Comparison of ENCODE assay signal across 16 cellular contexts in genomic region chr11:48043998-48044512, GRCh38.
DNase-seq lines count a peak whose midpoint lies in the region; ATAC-seq and TF ChIP-seq lines count a peak whose summit lies in the region.
"Had no signal": no experiment of that assay in that cellular context is flagged by ENCODE, and none has a peak within 500 bp of the region (broad histone marks: within the 10 kb centered on the region; RNA-seq: fewer than 3 reads in every experiment).

No MANE protein-coding gene starts in this region.

- no peak for TF ChIP-seq POLR2A in sigmoid colon (IDR thresholded peaks at IDR 0.05)

- ATAC-seq in GM19463 (IDR thresholded peaks at IDR 0.05; ENCODE audit: unreplicated experiment) (peak; percentile 12), HG03521 (IDR thresholded peaks at IDR 0.05; ENCODE audit: unreplicated experiment) (no peak)

- DNase-seq in NCI-H526 (lab: John Stamatoyannopoulos, UW) (peak; percentile 96 to 98), NCI-H526 treated with DMSO at 0.1 percent for 48 hours (lab: John Stamatoyannopoulos, UW) (no peak), sigmoid colon (no peak), NK-92 (lab: John Stamatoyannopoulos, UW; ENCODE audit: unreplicated experiment) (no peak), MV-4-11 (lab: John Stamatoyannopoulos, UW) (no peak)
- DNase-seq: DMS153, esophagus squamous epithelium, H7, IMR-90, NCI-H1436, retina had no signal

- no peaks in the 10 kb centered on the region for H3K27me3 ChIP-seq in sigmoid colon
- H3K27me3 ChIP-seq: esophagus squamous epithelium, testis had no signal

- no peaks in the 10 kb centered on the region for H3K9me3 ChIP-seq in sigmoid colon
- H3K9me3 ChIP-seq: esophagus squamous epithelium, testis had no signal

- WGBS in sigmoid colon, 2 donors = 75 to 96% methylated on average over 9 of the region's 9 CpGs

- H3K4me1 ChIP-seq in sigmoid colon = peaks cover 0 to 5% (median 0%) of the 10 kb centered on the region in 4 donors
- H3K4me1 ChIP-seq: testis had no signal

- no peaks in the 10 kb centered on the region for H3K36me3 ChIP-seq in sigmoid colon
- H3K36me3 ChIP-seq: esophagus squamous epithelium had no signal

- H3K27ac ChIP-seq in angular gyrus (ENCODE audit: low read depth, low read length) = peak overlapping the region; percentile 97
- peak overlapping the region in 3 of 4 donors; percentile 20 to 40 (median 24) for H3K27ac ChIP-seq in sigmoid colon
- H3K27ac ChIP-seq: 22Rv1, testis had no signal

- no peak for TF ChIP-seq EP300 in sigmoid colon (IDR thresholded peaks at IDR 0.05)

- intact Hi-C loops in sigmoid colon (cut with DNase I) = no loop called here

- no peak for TF ChIP-seq CTCF in sigmoid colon (IDR thresholded peaks at IDR 0.05)

- H3K4me3 ChIP-seq in sigmoid colon = no peak overlapping the region
- H3K4me3 ChIP-seq: esophagus squamous epithelium, testis had no signal

Comparison
In these comparisons a context has a peak if more than half of its experiments do, and no peak if none do; other contexts are left out.
1. DNase-seq: peak in NCI-H526 (2 of 2); none in NCI-H526 treated with DMSO at 0.1 percent for 48 hours (single experiment), sigmoid colon (single experiment), NK-92 (single experiment) and MV-4-11 (single experiment).